In the genomic region with DNA sequence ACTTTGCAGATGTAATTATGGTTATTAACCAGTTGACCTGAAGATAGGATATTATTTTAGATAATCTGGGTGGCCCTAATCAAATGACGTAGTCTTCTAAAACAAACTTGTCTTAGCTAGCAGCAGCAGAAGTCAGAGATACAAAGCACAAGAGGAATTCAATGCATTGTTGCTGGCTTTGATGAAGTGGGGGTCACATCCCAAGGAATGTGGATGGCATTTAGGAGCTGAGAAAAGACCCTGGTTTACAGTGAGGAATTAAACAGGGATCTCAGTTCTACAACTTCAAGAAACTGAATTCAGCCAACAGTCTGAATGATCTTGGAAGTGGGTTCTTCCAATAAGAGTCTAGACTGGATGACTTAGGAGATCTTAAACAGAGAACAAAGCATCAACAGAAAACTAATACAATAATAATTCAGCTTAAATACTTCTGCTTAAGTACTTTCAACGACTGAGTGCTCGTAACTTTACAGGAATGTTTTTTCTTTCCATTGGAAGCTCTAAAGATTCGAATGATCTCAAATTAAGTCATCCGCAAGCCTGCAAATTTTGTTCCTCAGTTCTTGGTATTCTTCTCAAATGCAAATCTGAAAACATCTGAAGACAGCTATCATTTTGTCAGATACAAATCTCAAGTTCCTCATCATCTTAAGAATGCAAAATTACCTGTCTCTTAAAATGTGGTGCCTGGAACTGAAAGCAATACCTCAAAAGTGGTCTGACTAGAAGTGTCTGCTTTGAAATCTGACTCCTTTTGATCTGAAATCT, we compare ENCODE assay signal across 24 cellular contexts. TPM values are rescaled to one million over a fixed set of nuclear protein-coding genes. Genes with fewer than 3 reads are reported as not detected.
DNase-seq lines count a peak whose midpoint lies in the region; ATAC-seq and TF ChIP-seq lines count a peak whose summit lies in the region.
"Had no signal": no experiment of that assay in that cellular context is flagged by ENCODE, and none has a peak within 500 bp of the region (broad histone marks: within the 10 kb centered on the region; RNA-seq: fewer than 3 reads in every experiment).

No MANE protein-coding gene starts in this region.

- peak; percentile 1 for DNase-seq in DMS79 treated with DMSO at 0.1 percent for 48 hours (lab: John Stamatoyannopoulos, UW)
- no peak for DNase-seq in DMS79 (lab: John Stamatoyannopoulos, UW)
- DNase-seq in mesothelial cell of epicardium (ENCODE audit: low spot score in 2 of 2, unreplicated experiment in 2 of 2): no peak
- no peak for DNase-seq in dermis blood vessel endothelial cell
- no peak for DNase-seq in midbrain (lab: John Stamatoyannopoulos, UW)
- no peak for DNase-seq in activated CD8-positive, alpha-beta T cell treated with anti-CD3 and anti-CD28 coated beads for 36 hours
- DNase-seq: ACHN; Calu3; CD8-positive, alpha-beta memory T cell; DMS53; MG63; NCI-H1417; NCI-H187; NCI-H2227 treated with DMSO at 0.1 percent for 48 hours; NCI-H510A; Peyer's patch; SJCRH30; T-cell had no signal

- ATAC-seq in HG02798 (IDR thresholded peaks at IDR 0.05; ENCODE audit: poor library complexity, unreplicated experiment): no peak
- no peak for ATAC-seq in activated CD8-positive, alpha-beta T cell treated with anti-CD3 and anti-CD28 coated beads for 36 hours
- ATAC-seq: GM12878, HCT116, T-cell had no signal

- CTCF ChIA-PET in activated CD8-positive, alpha-beta T cell treated with anti-CD3 and anti-CD28 coated beads for 36 hours (lab: Charles Lee): interaction anchor here (0.8 to 4.7 kb wide), 4 partner anchors 36 to 150 kb away, joined by 3 to 26 read pairs (median 4); a partner anchor contains a TSS

- peak overlapping the region; percentile 87 for H3K27ac Mint-ChIP-seq in mesothelial cell of epicardium
- no peak overlapping the region for H3K27ac Mint-ChIP-seq in activated CD8-positive, alpha-beta T cell treated with anti-CD3 and anti-CD28 coated beads for 36 hours
- H3K27ac Mint-ChIP-seq: CD8-positive, alpha-beta memory T cell; T-cell had no signal

- H3K9me3 Mint-ChIP-seq in mesothelial cell of epicardium: peaks cover 4% of the 10 kb centered on the region
- H3K9me3 Mint-ChIP-seq in activated CD8-positive, alpha-beta T cell treated with anti-CD3 and anti-CD28 coated beads for 36 hours: no peaks in the 10 kb centered on the region
- H3K9me3 Mint-ChIP-seq: CD8-positive, alpha-beta memory T cell; T-cell had no signal

- intact Hi-C loops in activated CD8-positive, alpha-beta T cell treated with anti-CD3 and anti-CD28 coated beads for 36 hours (cut with micrococcal nuclease): no loop called here

- POLR2A ChIA-PET in activated CD8-positive, alpha-beta T cell treated with anti-CD3 and anti-CD28 coated beads for 36 hours (lab: Charles Lee): interaction anchor here (0.8 kb wide), 1 partner anchor 38 kb away, joined by 3 read pairs; a partner anchor contains a TSS

- no peaks in the 10 kb centered on the region for H3K27me3 Mint-ChIP-seq in mesothelial cell of epicardium (ENCODE audit: low read depth)
- peaks cover 2% of the 10 kb centered on the region for H3K27me3 Mint-ChIP-seq in activated CD8-positive, alpha-beta T cell treated with anti-CD3 and anti-CD28 coated beads for 36 hours

- H3K4me3 Mint-ChIP-seq in mesothelial cell of epicardium: no peak overlapping the region
- no peak overlapping the region for H3K4me3 Mint-ChIP-seq in activated CD8-positive, alpha-beta T cell treated with anti-CD3 and anti-CD28 coated beads for 36 hours
- H3K4me3 Mint-ChIP-seq: CD8-positive, alpha-beta memory T cell; T-cell had no signal

- peaks cover 4% of the 10 kb centered on the region for H3K36me3 Mint-ChIP-seq in mesothelial cell of epicardium
- H3K36me3 Mint-ChIP-seq in activated CD8-positive, alpha-beta T cell treated with anti-CD3 and anti-CD28 coated beads for 36 hours (ENCODE audit: low read depth): no peaks in the 10 kb centered on the region
- H3K36me3 Mint-ChIP-seq: T-cell had no signal

- no peak for TF ChIP-seq CTCF in VCaP (conservative IDR thresholded peaks at IDR 0.05)
- TF ChIP-seq CTCF in mesothelial cell of epicardium (IDR thresholded peaks at IDR 0.05; ENCODE audit: unreplicated experiment): no peak
- TF ChIP-seq CTCF in activated CD8-positive, alpha-beta T cell treated with anti-CD3 and anti-CD28 coated beads for 36 hours (IDR thresholded peaks at IDR 0.05): no peak

- H3K4me1 Mint-ChIP-seq in mesothelial cell of epicardium: peaks cover 24% of the 10 kb centered on the region
- H3K4me1 Mint-ChIP-seq in activated CD8-positive, alpha-beta T cell treated with anti-CD3 and anti-CD28 coated beads for 36 hours (ENCODE audit: low read depth): peaks cover 3% of the 10 kb centered on the region

- H3K27ac ChIP-seq in VCaP: peak overlapping the region; percentile 45
- H3K27ac ChIP-seq: 22Rv1, BLaER1, Peyer's patch, SJCRH30 had no signal

RNA-seq across cellular contexts. Expression of a gene that starts 3.3 kb away (rescaled TPM):
- total RNA-seq in mesothelial cell of epicardium (0.89 to 2.0 TPM (median 0.90 TPM) in 3 replicates), dermis blood vessel endothelial cell (0.23 and 0.51 TPM in 2 replicates)
- total RNA-seq in activated CD8-positive, alpha-beta T cell treated with anti-CD3 and anti-CD28 coated beads for 36 hours: under 1 TPM; 0.59 to 0.60 TPM
- total RNA-seq: GM12878 had no signal

RNA-seq across cellular contexts. Expression of a gene that starts 22.4 kb away (rescaled TPM):
- total RNA-seq in mesothelial cell of epicardium (31.6 to 37.6 TPM (median 34.8 TPM) in 3 replicates), dermis blood vessel endothelial cell (9.2 and 29.8 TPM in 2 replicates)
- 10 to 100 TPM; 21.0 to 25.3 TPM for total RNA-seq in activated CD8-positive, alpha-beta T cell treated with anti-CD3 and anti-CD28 coated beads for 36 hours

RNA-seq across cellular contexts. Expression of a gene that starts 38.1 kb away (rescaled TPM):
- total RNA-seq in mesothelial cell of epicardium (43.1 to 45.6 TPM (median 43.2 TPM) in 3 replicates), dermis blood vessel endothelial cell (40.0 and 43.9 TPM in 2 replicates)
- 10 to 100 TPM; 17.9 to 19.7 TPM for total RNA-seq in activated CD8-positive, alpha-beta T cell treated with anti-CD3 and anti-CD28 coated beads for 36 hours
